Comparison of ENCODE assay signal across 22 cellular contexts in the genomic region with DNA sequence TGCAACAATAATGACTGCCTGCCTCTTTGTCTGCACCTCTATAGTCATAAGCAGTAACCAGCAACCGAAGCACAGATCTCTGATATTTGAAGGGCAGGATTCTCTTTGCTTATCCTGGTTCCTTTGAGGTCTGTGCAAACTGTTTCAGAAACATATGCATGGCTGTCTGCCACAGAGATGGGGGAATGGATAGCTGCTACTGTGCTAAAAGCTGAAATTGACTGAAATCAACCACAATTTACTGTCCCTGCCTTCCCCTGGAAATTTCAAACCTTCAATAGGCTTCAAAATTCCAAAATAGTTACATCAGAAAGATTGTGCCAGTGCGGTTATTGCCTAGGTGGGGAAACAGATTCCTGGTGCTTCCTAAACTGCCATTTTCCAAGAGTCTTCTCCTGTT.
A peak's percentile ranks its signal among the peaks of the same experiment; 100 is the strongest.
DNase-seq lines count a peak whose midpoint lies in the region; ATAC-seq and TF ChIP-seq lines count a peak whose summit lies in the region.
"Had no signal": no experiment of that assay in that cellular context is flagged by ENCODE, and none has a peak within 500 bp of the region (broad histone marks: within the 10 kb centered on the region; RNA-seq: fewer than 3 reads in every experiment).

No MANE protein-coding gene starts in this region.

- H3K4me1 Mint-ChIP-seq in GM23338: no peaks in the 10 kb centered on the region
- H3K4me1 Mint-ChIP-seq in activated T-cell treated with anti-CD3 and anti-CD28 coated beads, Interleukin-2, amount 50 U/mL, for 24 hours (ENCODE audit: low read depth): no peaks in the 10 kb centered on the region
- no peaks in the 10 kb centered on the region for H3K4me1 Mint-ChIP-seq in activated CD8-positive, alpha-beta T cell treated with anti-CD3 and anti-CD28 coated beads for 36 hours (ENCODE audit: low read depth)

- ATAC-seq in GM23338: no peak
- ATAC-seq in activated CD8-positive, alpha-beta T cell treated with anti-CD3 and anti-CD28 coated beads for 36 hours: no peak
- ATAC-seq: HCT116, K562, Panc1 had no signal

- no peak overlapping the region for H3K9ac ChIP-seq in SK-N-SH

- POLR2A ChIA-PET in SK-N-SH (lab: Yijun Ruan, JAX): no interaction called here
- POLR2A ChIA-PET in activated CD8-positive, alpha-beta T cell treated with anti-CD3 and anti-CD28 coated beads for 36 hours (lab: Charles Lee): no interaction called here

- no peaks in the 10 kb centered on the region for H3K27me3 Mint-ChIP-seq in GM23338 (ENCODE audit: insufficient read depth, low read depth, poor library complexity)
- peaks cover 42% of the 10 kb centered on the region for H3K27me3 Mint-ChIP-seq in activated T-cell treated with anti-CD3 and anti-CD28 coated beads, Interleukin-2, amount 50 U/mL, for 24 hours
- H3K27me3 Mint-ChIP-seq in activated CD8-positive, alpha-beta T cell treated with anti-CD3 and anti-CD28 coated beads for 36 hours: peaks cover 21% of the 10 kb centered on the region

- H3K4me3 ChIP-seq in GM23338: no peak overlapping the region
- no peak overlapping the region for H3K4me3 ChIP-seq in SK-N-SH (ENCODE audit: low read depth in 2 of 2, low read length in 1 of 2)
- H3K4me3 ChIP-seq: K562, MG63 had no signal

- DNase-seq in GM23338 (ENCODE audit: low spot score) (no peak), SK-N-SH (no peak), fibroblast of peridontal ligament (ENCODE audit: extremely low read depth) (peak; percentile 58), DMS153 (lab: John Stamatoyannopoulos, UW) (no peak), NCI-H69 (lab: John Stamatoyannopoulos, UW) (no peak)
- no peak for DNase-seq in activated T-cell treated with anti-CD3 and anti-CD28 coated beads, Interleukin-2, amount 50 U/mL, for 24 hours
- DNase-seq in activated CD8-positive, alpha-beta T cell treated with anti-CD3 and anti-CD28 coated beads for 36 hours: no peak
- DNase-seq: BE2C, Calu3, DND-41, MG63, NCI-H1105 treated with DMSO at 0.1 percent for 48 hours, NCI-H146, NCI-H1930, NCI-H2107, NCI-H446, NCI-H524 treated with DMSO at 0.1 percent for 48 hours, NCI-H82 had no signal

- WGBS in SK-N-SH (ENCODE audit: low lambda C conversion rate): 30% methylated on average over 2 of the region's 2 CpGs

- H3K27me3 ChIP-seq in GM23338 (ENCODE audit: insufficient read depth) (no peaks in the 10 kb centered on the region), SK-N-SH (ENCODE audit: insufficient read depth) (no peaks in the 10 kb centered on the region)
- H3K27me3 ChIP-seq: BE2C, MG63 had no signal

- peaks cover 4% of the 10 kb centered on the region; the same call in 1 of the 2 replicates for H3K9me3 ChIP-seq in SK-N-SH
- H3K9me3 ChIP-seq: BE2C, MG63 had no signal

- no peaks in the 10 kb centered on the region for H3K36me3 ChIP-seq in GM23338 (ENCODE audit: insufficient read depth)
- H3K36me3 ChIP-seq in SK-N-SH (replicated peaks in 1 of 2; ENCODE audit: control insufficient read depth in 1 of 2, insufficient read depth in 2 of 2, low read length in 1 of 2): no peaks in the 10 kb centered on the region
- H3K36me3 ChIP-seq: BE2C, MG63 had no signal

- TF ChIP-seq EP300 in SK-N-SH (IDR thresholded peaks at IDR 0.05; ENCODE audit: borderline replicate concordance in 1 of 2, low read depth in 1 of 2, low read length in 1 of 2): no peak

- no peak overlapping the region for H3K4me3 Mint-ChIP-seq in GM23338
- no peak overlapping the region for H3K4me3 Mint-ChIP-seq in activated T-cell treated with anti-CD3 and anti-CD28 coated beads, Interleukin-2, amount 50 U/mL, for 24 hours
- no peak overlapping the region for H3K4me3 Mint-ChIP-seq in activated CD8-positive, alpha-beta T cell treated with anti-CD3 and anti-CD28 coated beads for 36 hours

- H3F3A ChIP-seq in GM23338 (replicated peaks; ENCODE audit: low read depth): no peaks in the 10 kb centered on the region
- H3F3A ChIP-seq in SK-N-SH (replicated peaks; ENCODE audit: insufficient read depth): no peaks in the 10 kb centered on the region

- no peaks in the 10 kb centered on the region for H4K20me1 ChIP-seq in GM23338 (replicated peaks; ENCODE audit: insufficient read depth)
- H4K20me1 ChIP-seq in SK-N-SH (ENCODE audit: insufficient read depth): no peaks in the 10 kb centered on the region

- H3K27ac ChIP-seq in GM23338 (ENCODE audit: low read depth) (no peak overlapping the region), SK-N-SH (ENCODE audit: low read depth in 2 of 2, low read length in 1 of 2) (no peak overlapping the region)

- H3K4me2 ChIP-seq in GM23338 (no peak overlapping the region), SK-N-SH (no peak overlapping the region)

- TF ChIP-seq CTCF in GM23338 (conservative IDR thresholded peaks at IDR 0.05; ENCODE audit: low read depth in 2 of 2) (no peak), SK-N-SH (IDR thresholded peaks at IDR 0.05) (no peak)
- no peak for TF ChIP-seq CTCF in activated CD8-positive, alpha-beta T cell treated with anti-CD3 and anti-CD28 coated beads for 36 hours (IDR thresholded peaks at IDR 0.05)

- H3K79me2 ChIP-seq in GM23338 (replicated peaks; ENCODE audit: insufficient read depth) (no peaks in the 10 kb centered on the region), SK-N-SH (ENCODE audit: insufficient read depth) (no peaks in the 10 kb centered on the region)

- no peaks in the 10 kb centered on the region for H3K9me3 Mint-ChIP-seq in GM23338
- peaks cover 9% of the 10 kb centered on the region for H3K9me3 Mint-ChIP-seq in activated T-cell treated with anti-CD3 and anti-CD28 coated beads, Interleukin-2, amount 50 U/mL, for 24 hours
- H3K9me3 Mint-ChIP-seq in activated CD8-positive, alpha-beta T cell treated with anti-CD3 and anti-CD28 coated beads for 36 hours: peaks cover 6% of the 10 kb centered on the region

- H3K4me1 ChIP-seq in GM23338 (ENCODE audit: insufficient read depth) (no peaks in the 10 kb centered on the region), SK-N-SH (ENCODE audit: control insufficient read depth in 1 of 2, insufficient read depth in 2 of 2, low read depth in 1 of 2, low read length in 1 of 2) (no peaks in the 10 kb centered on the region; a peak in 1 of 4 replicates)
- H3K4me1 ChIP-seq: BE2C had no signal

- H3K36me3 Mint-ChIP-seq in GM23338 (ENCODE audit: low read depth): no peaks in the 10 kb centered on the region
- H3K36me3 Mint-ChIP-seq in activated T-cell treated with anti-CD3 and anti-CD28 coated beads, Interleukin-2, amount 50 U/mL, for 24 hours (ENCODE audit: low read depth): no peaks in the 10 kb centered on the region
- H3K36me3 Mint-ChIP-seq in activated CD8-positive, alpha-beta T cell treated with anti-CD3 and anti-CD28 coated beads for 36 hours (ENCODE audit: low read depth): no peaks in the 10 kb centered on the region
- H3K36me3 Mint-ChIP-seq: CD14-positive monocyte had no signal

- intact Hi-C loops in activated CD8-positive, alpha-beta T cell treated with anti-CD3 and anti-CD28 coated beads for 36 hours (cut with micrococcal nuclease): no loop called here

- H2AFZ ChIP-seq in GM23338 (peak overlapping the region; percentile 79), SK-N-SH (ENCODE audit: low read depth) (peak overlapping the region; percentile 51; the same call in 1 of the 2 replicates)

- H3K27ac Mint-ChIP-seq in GM23338: no peak overlapping the region
- H3K27ac Mint-ChIP-seq in activated T-cell treated with anti-CD3 and anti-CD28 coated beads, Interleukin-2, amount 50 U/mL, for 24 hours: no peak overlapping the region
- H3K27ac Mint-ChIP-seq in activated CD8-positive, alpha-beta T cell treated with anti-CD3 and anti-CD28 coated beads for 36 hours: no peak overlapping the region
- H3K27ac Mint-ChIP-seq: CD14-positive monocyte had no signal

- TF ChIP-seq RAD21 in SK-N-SH (IDR thresholded peaks at IDR 0.05; ENCODE audit: low read length): no peak

- H3K9me2 ChIP-seq in GM23338 (ENCODE audit: insufficient read depth) (no peaks in the 10 kb centered on the region), SK-N-SH (no peaks in the 10 kb centered on the region)

- CTCF ChIA-PET in SK-N-SH (lab: Yijun Ruan, JAX): no interaction called here
- CTCF ChIA-PET in activated CD8-positive, alpha-beta T cell treated with anti-CD3 and anti-CD28 coated beads for 36 hours (lab: Charles Lee): no interaction called here

TF ChIP-seq in SK-N-SH, 30 proteins besides CTCF, POLR2A, EP300 and RAD21 (continues in another document):
- TF ChIP-seq RCOR1 (IDR thresholded peaks at IDR 0.05; ENCODE audit: low read length): no peak
- TF ChIP-seq, protein P1, sequence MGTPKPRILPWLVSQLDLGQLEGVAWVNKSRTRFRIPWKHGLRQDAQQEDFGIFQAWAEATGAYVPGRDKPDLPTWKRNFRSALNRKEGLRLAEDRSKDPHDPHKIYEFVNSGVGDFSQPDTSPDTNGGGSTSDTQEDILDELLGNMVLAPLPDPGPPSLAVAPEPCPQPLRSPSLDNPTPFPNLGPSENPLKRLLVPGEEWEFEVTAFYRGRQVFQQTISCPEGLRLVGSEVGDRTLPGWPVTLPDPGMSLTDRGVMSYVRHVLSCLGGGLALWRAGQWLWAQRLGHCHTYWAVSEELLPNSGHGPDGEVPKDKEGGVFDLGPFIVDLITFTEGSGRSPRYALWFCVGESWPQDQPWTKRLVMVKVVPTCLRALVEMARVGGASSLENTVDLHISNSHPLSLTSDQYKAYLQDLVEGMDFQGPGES (IDR thresholded peaks at IDR 0.05; ENCODE audit: low read depth, low read length): no peak
- TF ChIP-seq, protein P2, sequence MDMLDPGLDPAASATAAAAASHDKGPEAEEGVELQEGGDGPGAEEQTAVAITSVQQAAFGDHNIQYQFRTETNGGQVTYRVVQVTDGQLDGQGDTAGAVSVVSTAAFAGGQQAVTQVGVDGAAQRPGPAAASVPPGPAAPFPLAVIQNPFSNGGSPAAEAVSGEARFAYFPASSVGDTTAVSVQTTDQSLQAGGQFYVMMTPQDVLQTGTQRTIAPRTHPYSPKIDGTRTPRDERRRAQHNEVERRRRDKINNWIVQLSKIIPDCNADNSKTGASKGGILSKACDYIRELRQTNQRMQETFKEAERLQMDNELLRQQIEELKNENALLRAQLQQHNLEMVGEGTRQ (IDR thresholded peaks at IDR 0.05; ENCODE audit: borderline replicate concordance, low read depth, low read length): no peak
- no peak for TF ChIP-seq CHD2 (IDR thresholded peaks at IDR 0.05; ENCODE audit: low read length, partially characterized antibody)
